Comparison of ENCODE assay signal across 8 cellular contexts in the genomic region with DNA sequence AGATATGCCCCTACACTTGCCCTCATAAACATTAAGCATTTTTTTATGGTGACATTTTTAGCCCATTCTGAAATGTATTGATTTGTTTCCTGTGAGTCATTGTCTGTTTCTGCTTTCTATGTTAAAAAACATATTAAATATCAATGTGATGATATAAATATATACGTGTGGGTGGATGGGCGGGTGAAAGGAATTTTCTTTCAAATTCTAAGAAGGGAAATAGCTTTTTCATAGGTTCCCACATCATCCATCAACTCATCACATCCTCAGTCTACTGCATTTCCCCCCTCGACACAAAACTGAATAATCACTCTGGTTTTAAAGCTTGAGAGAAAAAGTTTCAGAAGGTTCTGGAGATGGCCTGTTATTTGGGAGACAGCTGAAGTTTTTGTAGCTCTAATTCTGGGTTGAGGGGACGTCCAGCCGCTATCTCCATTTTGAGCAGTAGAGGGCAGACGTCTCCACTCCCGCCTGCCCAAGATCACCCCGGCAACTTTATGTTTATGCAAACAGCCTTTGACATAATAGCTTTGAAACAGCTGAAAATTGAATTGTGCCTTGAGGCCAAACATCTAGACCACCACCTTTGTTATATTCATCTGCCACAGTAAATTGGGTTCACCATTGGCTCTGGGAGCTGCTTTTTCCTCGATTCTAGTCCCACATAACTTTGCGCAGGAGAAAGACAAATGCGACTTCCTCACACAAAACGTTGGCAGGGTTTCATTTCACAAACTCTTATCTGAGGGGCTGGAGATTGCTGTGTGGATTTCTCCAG.
DNase-seq lines count a peak whose midpoint lies in the region; ATAC-seq and TF ChIP-seq lines count a peak whose summit lies in the region.

No MANE protein-coding gene starts in this region.

- TF ChIP-seq CTCF in lung (IDR thresholded peaks at IDR 0.05; ENCODE audit: control extremely low read depth, extremely low read depth), result peak; percentile 42

- no peaks in the 10 kb centered on the region for H3K9me3 Mint-ChIP-seq in activated CD4-positive, alpha-beta T cell treated with anti-CD3 and anti-CD28 coated beads, Interleukin-2, amount 10 ng/mL, durations not matched to agents 24 days and 14 days

- no peak overlapping the region for H3K4me3 Mint-ChIP-seq in activated CD4-positive, alpha-beta T cell treated with anti-CD3 and anti-CD28 coated beads, Interleukin-2, amount 10 ng/mL, durations not matched to agents 24 days and 14 days

- H3K4me1 ChIP-seq in lung (ENCODE audit: control insufficient read depth in 2 of 2, insufficient read depth in 2 of 2, low read length in 2 of 2), result peaks cover 0 to 3% of the 10 kb centered on the region in 2 donors

- H3K9me3 ChIP-seq in lung (ENCODE audit: control insufficient read depth in 2 of 2, insufficient read depth in 1 of 2, low read length in 1 of 2), result no peaks in the 10 kb centered on the region

- no peak overlapping the region for H3K4me3 ChIP-seq in lung

- intact Hi-C loops in activated CD4-positive, alpha-beta T cell treated with anti-CD3 and anti-CD28 coated beads, Interleukin-2, amount 10 ng/mL, durations not matched to agents 24 days and 14 days (cut with micrococcal nuclease), result loop anchor here (1.0 to 2.0 kb wide), 2 partner anchors 1032 to 1058 kb away; no protein-coding TSS in a partner anchor

- DNase-seq in GM04504 (ENCODE audit: low read depth), result peak; percentile 53
- peak; percentile 57 for DNase-seq in NCI-H2227 treated with DMSO at 0.1 percent for 48 hours (lab: John Stamatoyannopoulos, UW)
- peak; percentile 83 for DNase-seq in activated CD4-positive, alpha-beta T cell treated with anti-CD3 and anti-CD28 coated beads, Interleukin-2, amount 10 ng/mL, durations not matched to agents 24 days and 14 days
- DNase-seq in ecto neural progenitor cell (ENCODE audit: low spot score), result peak; percentile 66
- peak; percentile 53 for DNase-seq in lung (ENCODE audit: low spot score)
- peak; percentile 1 for DNase-seq in stimulated activated CD8-positive, alpha-beta memory T cell treated with anti-CD3 and anti-CD28 coated beads, Interleukin-15, amount 100 ng/mL, for 24 hours (ENCODE audit: low read depth)

- H3K27ac ChIP-seq in lung (ENCODE audit: low read depth in 1 of 2, low read length in 1 of 2), result peak overlapping the region in 1 of 2 donors; percentile 56

- H3K27me3 Mint-ChIP-seq in activated CD4-positive, alpha-beta T cell treated with anti-CD3 and anti-CD28 coated beads, Interleukin-2, amount 10 ng/mL, durations not matched to agents 24 days and 14 days, result peaks cover 17% of the 10 kb centered on the region

- no peaks in the 10 kb centered on the region for H3K36me3 ChIP-seq in lung (ENCODE audit: control insufficient read depth in 2 of 2, insufficient read depth in 2 of 2, low read length in 2 of 2)

- ATAC-seq in HG02798 (IDR thresholded peaks at IDR 0.05; ENCODE audit: poor library complexity, unreplicated experiment), result peak; percentile 77
- peak; percentile 77 for ATAC-seq in lung (ENCODE audit: insufficient read depth, low FRiP score)
- ATAC-seq in HG03097 (IDR thresholded peaks at IDR 0.05; ENCODE audit: low FRiP score, unreplicated experiment), result no peak

- 11 to 19% methylated on average over 12 of the region's 12 CpGs for WGBS in lung, 2 donors

- H3K27ac Mint-ChIP-seq in activated CD4-positive, alpha-beta T cell treated with anti-CD3 and anti-CD28 coated beads, Interleukin-2, amount 10 ng/mL, durations not matched to agents 24 days and 14 days, result no peak overlapping the region

- no peaks in the 10 kb centered on the region for H3K27me3 ChIP-seq in lung (ENCODE audit: control insufficient read depth, insufficient read depth)

- no peaks in the 10 kb centered on the region for H3K4me1 Mint-ChIP-seq in activated CD4-positive, alpha-beta T cell treated with anti-CD3 and anti-CD28 coated beads, Interleukin-2, amount 10 ng/mL, durations not matched to agents 24 days and 14 days

- no peaks in the 10 kb centered on the region for H3K36me3 Mint-ChIP-seq in activated CD4-positive, alpha-beta T cell treated with anti-CD3 and anti-CD28 coated beads, Interleukin-2, amount 10 ng/mL, durations not matched to agents 24 days and 14 days (ENCODE audit: low read depth)

Comparison
In these comparisons a context has a peak if more than half of its experiments do, and no peak if none do; other contexts are left out.
1. DNase-seq: peak in every context shown above with its lines; median percentile 83 in activated CD4-positive, alpha-beta T cell treated with anti-CD3 and anti-CD28 coated beads, Interleukin-2, amount 10 ng/mL, durations not matched to agents 24 days and 14 days; 66 in ecto neural progenitor cell; 57 in NCI-H2227 treated with DMSO at 0.1 percent for 48 hours; 53 in GM04504; 53 in lung; 1 in stimulated activated CD8-positive, alpha-beta memory T cell treated with anti-CD3 and anti-CD28 coated beads, Interleukin-15, amount 100 ng/mL, for 24 hours.